Comparison of ENCODE assay signal across 1 cellular context in the genomic region with DNA sequence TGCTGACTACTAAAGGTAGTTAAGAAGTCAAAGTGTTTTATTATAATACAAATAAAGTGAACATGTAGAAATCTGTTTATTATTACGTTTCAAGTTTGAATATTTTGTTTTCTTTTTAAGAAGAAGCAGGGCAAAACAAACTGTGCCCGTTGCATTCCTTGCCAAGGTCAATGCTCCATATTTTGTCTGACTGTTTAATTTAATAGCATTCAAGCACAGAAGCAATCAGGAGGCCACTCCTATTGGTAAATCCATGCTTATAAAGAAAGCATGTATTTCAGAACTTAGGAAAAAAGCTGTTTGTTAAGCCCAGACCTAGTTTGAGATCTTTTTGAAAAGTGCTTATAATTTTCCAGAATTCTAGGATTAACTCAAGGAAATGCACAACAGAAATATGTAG.
TF ChIP-seq lines count a peak whose summit lies in the region.

No MANE protein-coding gene starts in this region.

TF ChIP-seq in GM23338, 12 proteins besides CTCF, POLR2A, EP300 and RAD21 (continued from another document):
- TF ChIP-seq, protein P1, sequence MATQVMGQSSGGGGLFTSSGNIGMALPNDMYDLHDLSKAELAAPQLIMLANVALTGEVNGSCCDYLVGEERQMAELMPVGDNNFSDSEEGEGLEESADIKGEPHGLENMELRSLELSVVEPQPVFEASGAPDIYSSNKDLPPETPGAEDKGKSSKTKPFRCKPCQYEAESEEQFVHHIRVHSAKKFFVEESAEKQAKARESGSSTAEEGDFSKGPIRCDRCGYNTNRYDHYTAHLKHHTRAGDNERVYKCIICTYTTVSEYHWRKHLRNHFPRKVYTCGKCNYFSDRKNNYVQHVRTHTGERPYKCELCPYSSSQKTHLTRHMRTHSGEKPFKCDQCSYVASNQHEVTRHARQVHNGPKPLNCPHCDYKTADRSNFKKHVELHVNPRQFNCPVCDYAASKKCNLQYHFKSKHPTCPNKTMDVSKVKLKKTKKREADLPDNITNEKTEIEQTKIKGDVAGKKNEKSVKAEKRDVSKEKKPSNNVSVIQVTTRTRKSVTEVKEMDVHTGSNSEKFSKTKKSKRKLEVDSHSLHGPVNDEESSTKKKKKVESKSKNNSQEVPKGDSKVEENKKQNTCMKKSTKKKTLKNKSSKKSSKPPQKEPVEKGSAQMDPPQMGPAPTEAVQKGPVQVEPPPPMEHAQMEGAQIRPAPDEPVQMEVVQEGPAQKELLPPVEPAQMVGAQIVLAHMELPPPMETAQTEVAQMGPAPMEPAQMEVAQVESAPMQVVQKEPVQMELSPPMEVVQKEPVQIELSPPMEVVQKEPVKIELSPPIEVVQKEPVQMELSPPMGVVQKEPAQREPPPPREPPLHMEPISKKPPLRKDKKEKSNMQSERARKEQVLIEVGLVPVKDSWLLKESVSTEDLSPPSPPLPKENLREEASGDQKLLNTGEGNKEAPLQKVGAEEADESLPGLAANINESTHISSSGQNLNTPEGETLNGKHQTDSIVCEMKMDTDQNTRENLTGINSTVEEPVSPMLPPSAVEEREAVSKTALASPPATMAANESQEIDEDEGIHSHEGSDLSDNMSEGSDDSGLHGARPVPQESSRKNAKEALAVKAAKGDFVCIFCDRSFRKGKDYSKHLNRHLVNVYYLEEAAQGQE (IDR thresholded peaks at IDR 0.05; ENCODE audit: unreplicated experiment): no peak
- TF ChIP-seq EZH2phosphoT487 (IDR thresholded peaks at IDR 0.05; ENCODE audit: unreplicated experiment) (no peak), POLR2AphosphoS5 (IDR thresholded peaks at IDR 0.05; ENCODE audit: low read depth) (no peak)
